Comparison of ENCODE assay signal across 8 cellular contexts in genomic region chr19:55406869-55407624, GRCh38. TPM values are rescaled to one million over a fixed set of nuclear protein-coding genes. Genes with fewer than 3 reads are reported as not detected.
DNase-seq lines count a peak whose midpoint lies in the region; ATAC-seq, FAIRE-seq and TF ChIP-seq lines count a peak whose summit lies in the region.

No MANE protein-coding gene starts in this region.

- peak in 1 of 5 donors; percentile 52 for DNase-seq in CD4-positive, alpha-beta memory T cell
- DNase-seq in ascending aorta (ENCODE audit: low spot score in 2 of 2) (peak in 1 of 2 donors; percentile 71), small intestine (peak; percentile 27), HCEC 1CT (no peak), mucosa of gallbladder (ENCODE audit: low spot score) (no peak)

- 10 to 18% (median 13%) methylated on average over 30 to 41 of the region's 41 CpGs for WGBS in small intestine, 3 donors

- H3K27me3 ChIP-seq in CD4-positive, alpha-beta memory T cell (ENCODE audit: insufficient read depth, low read length), result no peaks in the 10 kb centered on the region
- H3K27me3 ChIP-seq in Loucy (ENCODE audit: insufficient read depth, low read length, poor library complexity, severe bottlenecking) (peaks cover 5% of the 10 kb centered on the region), ascending aorta (no peaks in the 10 kb centered on the region), iPS-15b (ENCODE audit: control insufficient read depth, insufficient read depth, low read length) (peaks cover 4% of the 10 kb centered on the region), small intestine (ENCODE audit: control insufficient read depth in 2 of 2, insufficient read depth in 2 of 2, low read length in 2 of 2) (no peaks in the 10 kb centered on the region)

- H3K4me1 Mint-ChIP-seq in CD4-positive, alpha-beta memory T cell, result peaks cover 22 to 32% (median 28%) of the 10 kb centered on the region in 4 donors

- peak overlapping the region; percentile 99 for H3K27ac ChIP-seq in CD4-positive, alpha-beta memory T cell (ENCODE audit: low read depth, low read length)
- H3K27ac ChIP-seq in ascending aorta (peak overlapping the region; percentile 96 to 99), small intestine (ENCODE audit: low read depth in 1 of 2, low read length in 1 of 2) (peak overlapping the region; percentile 97 to 98)

- peak overlapping the region; percentile 28 to 63 for H3K4me3 ChIP-seq in CD4-positive, alpha-beta memory T cell (ENCODE audit: low read length in 2 of 2)
- H3K4me3 ChIP-seq in Loucy (ENCODE audit: low read length, poor library complexity, severe bottlenecking) (peak overlapping the region; percentile 91), ascending aorta (peak overlapping the region; percentile 86 to 92), iPS-15b (ENCODE audit: low read depth, low read length) (peak overlapping the region; percentile 73), small intestine (ENCODE audit: low read depth in 1 of 2, low read length in 2 of 2) (peak overlapping the region; percentile 82 to 89)

- ATAC-seq in GM19455 (IDR thresholded peaks at IDR 0.05; ENCODE audit: unreplicated experiment), result peak; percentile 5

- peaks cover 0 to 17% (median 0%) of the 10 kb centered on the region in 8 donors for H3K9me3 Mint-ChIP-seq in CD4-positive, alpha-beta memory T cell

- H3K9me3 ChIP-seq in CD4-positive, alpha-beta memory T cell (ENCODE audit: control insufficient read depth in 1 of 2, low read length in 2 of 2), result no peaks in the 10 kb centered on the region
- no peaks in the 10 kb centered on the region for H3K9me3 ChIP-seq in Loucy (ENCODE audit: insufficient read depth, low read depth, low read length)
- H3K9me3 ChIP-seq in ascending aorta, result no peaks in the 10 kb centered on the region
- H3K9me3 ChIP-seq in iPS-15b (ENCODE audit: control insufficient read depth, insufficient read depth, low read length), result no peaks in the 10 kb centered on the region
- no peaks in the 10 kb centered on the region for H3K9me3 ChIP-seq in small intestine (ENCODE audit: control insufficient read depth, low read depth)

- H3K4me3 Mint-ChIP-seq in CD4-positive, alpha-beta memory T cell, result peak overlapping the region; percentile 76 to 95 (median 82)

- FAIRE-seq in small intestine (lab: Jason Lieb, UNC), result no peak

- peaks cover 24% of the 10 kb centered on the region for H3K4me1 ChIP-seq in CD4-positive, alpha-beta memory T cell (ENCODE audit: insufficient read depth, low read length)
- H3K4me1 ChIP-seq in Loucy (ENCODE audit: insufficient read depth, low read length, poor library complexity, severe bottlenecking), result peaks cover 43% of the 10 kb centered on the region
- peaks cover 11 to 13% of the 10 kb centered on the region in 2 donors for H3K4me1 ChIP-seq in ascending aorta
- peaks cover 5% of the 10 kb centered on the region for H3K4me1 ChIP-seq in iPS-15b (ENCODE audit: control insufficient read depth, insufficient read depth, low read length)
- peaks cover 7 to 8% of the 10 kb centered on the region in 2 donors for H3K4me1 ChIP-seq in small intestine (ENCODE audit: control insufficient read depth in 2 of 2, insufficient read depth in 1 of 2, low read depth in 1 of 2, low read length in 1 of 2)

- peaks cover 22% of the 10 kb centered on the region for H3K36me3 ChIP-seq in CD4-positive, alpha-beta memory T cell (ENCODE audit: insufficient read depth, low read length)
- H3K36me3 ChIP-seq in Loucy (ENCODE audit: insufficient read depth, low read length), result peaks cover 29% of the 10 kb centered on the region; the same call in 1 of the 2 replicates
- peaks cover 16 to 27% of the 10 kb centered on the region in 2 donors for H3K36me3 ChIP-seq in ascending aorta
- peaks cover 40% of the 10 kb centered on the region for H3K36me3 ChIP-seq in iPS-15b (ENCODE audit: control insufficient read depth, insufficient read depth, low read length)
- H3K36me3 ChIP-seq in small intestine (ENCODE audit: control insufficient read depth in 2 of 2, insufficient read depth in 2 of 2, low read length in 2 of 2), result peaks cover 6 to 9% of the 10 kb centered on the region in 2 donors

- H3K36me3 Mint-ChIP-seq in CD4-positive, alpha-beta memory T cell, result peaks cover 19 to 43% of the 10 kb centered on the region in 2 donors

- H3K79me2 ChIP-seq in Loucy (ENCODE audit: insufficient read depth, low read length), result peaks cover 54% of the 10 kb centered on the region

- H3K9ac ChIP-seq in Loucy (ENCODE audit: low read depth, low read length, poor library complexity, severe bottlenecking) (peak overlapping the region; percentile 97), iPS-15b (ENCODE audit: low read depth, low read length) (peak overlapping the region; percentile 89)

- intact Hi-C loops in CD4-positive, alpha-beta memory T cell (cut with micrococcal nuclease), result loop anchor here (5.0 kb wide), 1 partner anchor 235 kb away; the partner anchor contains the start of genes ZNF580 and ZNF581
- intact Hi-C loops in ascending aorta (cut with DNase I), result loop anchor here (1.0 to 10.0 kb wide), 6 partner anchors 21 to 1540 kb away; partner anchors contain the start of genes LENG9, MYADM, PPP1R12C and ZSCAN5A

- CTCF ChIA-PET in CD4-positive, alpha-beta memory T cell (lab: Charles Lee; ENCODE audit: partially characterized antibody), result interaction anchor here (2.4 kb wide), 1 partner anchor 12 kb away, joined by 14 read pairs; no protein-coding TSS in a partner anchor

- POLR2A ChIA-PET in CD4-positive, alpha-beta memory T cell (lab: Charles Lee; ENCODE audit: partially characterized antibody), result interaction anchor here (0.6 to 8.5 kb wide), 25 partner anchors 8 to 1270 kb away, joined by 3 to 247 read pairs (median 6); partner anchors contain the start of genes BRSK1, CNOT3, FIZ1 and HSPBP1

- H4K20me1 ChIP-seq in Loucy (ENCODE audit: insufficient read depth, low read length, poor library complexity, severe bottlenecking), result peaks cover 42% of the 10 kb centered on the region

- no peaks in the 10 kb centered on the region for H3K9me2 ChIP-seq in Loucy (replicated peaks; ENCODE audit: low read depth, low read length)

- peak overlapping the region; percentile 94 for H3K4me2 ChIP-seq in Loucy (ENCODE audit: low read depth, low read length, poor library complexity, severe bottlenecking)

- no peaks in the 10 kb centered on the region for H3K27me3 Mint-ChIP-seq in CD4-positive, alpha-beta memory T cell

- peak overlapping the region; percentile 84 to 99 (median 93) for H3K27ac Mint-ChIP-seq in CD4-positive, alpha-beta memory T cell

- no peak overlapping the region for H2AFZ ChIP-seq in Loucy (ENCODE audit: low read length)

- TF ChIP-seq CTCF in Loucy (conservative IDR thresholded peaks at IDR 0.05; ENCODE audit: low read length), result no peak
- no peak for TF ChIP-seq CTCF in ascending aorta (IDR thresholded peaks at IDR 0.05)

- no peaks in the 10 kb centered on the region for H3F3A ChIP-seq in Loucy (ENCODE audit: low read depth)

RNA-seq across cellular contexts. Expression of gene UBE2S, which starts 0.5 kb away (rescaled TPM):
- total RNA-seq in CD4-positive, alpha-beta memory T cell, result 10 to 100 TPM; 18.0 to 21.6 TPM
- polyA plus RNA-seq in CD4-positive, alpha-beta memory T cell, result 10 to 100 TPM; 24.2 to 25.4 TPM
- total RNA-seq in ascending aorta (82.6 TPM), mucosa of gallbladder (26.4 TPM)
- polyA plus RNA-seq in small intestine, result 10 to 100 TPM in 1 of 3 donors, 1 to 10 TPM in 2; 7.2 to 30.1 (median 9.5) TPM

RNA-seq across cellular contexts. Expression of gene RPL28, which starts 21.3 kb away (rescaled TPM):
- 1,000 to 10,000 TPM; 3,136 to 3,159 TPM for total RNA-seq in CD4-positive, alpha-beta memory T cell
- polyA plus RNA-seq in CD4-positive, alpha-beta memory T cell, result 100 to 1,000 TPM; 257 to 784 TPM
- total RNA-seq in ascending aorta (542 TPM), mucosa of gallbladder (1,612 TPM)
- 1,000 to 10,000 TPM; 1,338 to 2,360 (median 2,011) TPM for polyA plus RNA-seq in small intestine

RNA-seq across cellular contexts. Expression of gene TMEM238, which starts 23.0 kb away (rescaled TPM):
- total RNA-seq in CD4-positive, alpha-beta memory T cell, result 1 to 10 TPM; 9.6 to 9.9 TPM
- 1 to 10 TPM in 1 of 2 donors, not detected in 1; 2.4 TPM for polyA plus RNA-seq in CD4-positive, alpha-beta memory T cell
- total RNA-seq in ascending aorta (not detected), mucosa of gallbladder (39.9 TPM)
- 1 to 10 TPM in 2 of 3 donors, not detected in 1; 1.6 to 2.2 TPM for polyA plus RNA-seq in small intestine

RNA-seq across cellular contexts. Expression of gene TMEM190, which starts 30.4 kb away (rescaled TPM):
- not detected for total RNA-seq in CD4-positive, alpha-beta memory T cell
- polyA plus RNA-seq in CD4-positive, alpha-beta memory T cell, result not detected
- total RNA-seq in ascending aorta (not detected), mucosa of gallbladder (not detected)
- under 1 TPM in 1 of 3 donors, not detected in 2; 0.30 TPM for polyA plus RNA-seq in small intestine

RNA-seq across cellular contexts. Expression of gene SHISA7, which starts 36.1 kb away (rescaled TPM):
- total RNA-seq in CD4-positive, alpha-beta memory T cell, result not detected
- polyA plus RNA-seq in CD4-positive, alpha-beta memory T cell, result not detected
- 0.85 TPM for total RNA-seq in ascending aorta
- under 1 TPM in 1 of 3 donors, not detected in 2; 0.12 TPM for polyA plus RNA-seq in small intestine
- not detected for total RNA-seq in mucosa of gallbladder
